8 cellular contexts compared by ENCODE assay signal in genomic region chr15:80251505-80252280, GRCh38. TPM values are rescaled to one million over a fixed set of nuclear protein-coding genes. Genes with fewer than 3 reads are reported as not detected.
DNase-seq lines count a peak whose midpoint lies in the region; ATAC-seq and TF ChIP-seq lines count a peak whose summit lies in the region.

Gene CTXND1 (minus strand): TSS chr15:80252213. CDS start chr15:80201949, 50,264 bp downstream.

- no peak for TF ChIP-seq CTCF in right atrium auricular region (IDR thresholded peaks at IDR 0.05)

- peak within 1 kb of the TSS; percentile 32 to 48 for H3K4me3 ChIP-seq in right atrium auricular region

- H3K4me3 Mint-ChIP-seq in T-helper 17 cell: peak within 1 kb of the TSS; percentile 77

- no peaks in the 10 kb centered on the region for H3K36me3 ChIP-seq in right atrium auricular region

- no peaks in the 10 kb centered on the region for H3K36me3 Mint-ChIP-seq in T-helper 17 cell (ENCODE audit: low read depth)

- ATAC-seq in T-helper 17 cell: no peak

- peaks cover 74% of the 10 kb centered on the region for H3K27me3 Mint-ChIP-seq in T-helper 17 cell

- H3K4me1 ChIP-seq in right atrium auricular region: peaks cover 0 to 11% of the 10 kb centered on the region in 2 donors

- no peaks in the 10 kb centered on the region for H3K9me3 ChIP-seq in T-helper 17 cell (ENCODE audit: control insufficient read depth, low read length, poor library complexity, severe bottlenecking)
- H3K9me3 ChIP-seq in right atrium auricular region: no peaks in the 10 kb centered on the region

- DNase-seq in ELF-1 (ENCODE audit: low read depth, low spot score): peak; percentile 7
- no peak for DNase-seq in T-helper 17 cell
- no peak for DNase-seq in right atrium auricular region (ENCODE audit: low spot score)
- DNase-seq in retina: peak; percentile 43
- DNase-seq in SHP77 treated with DMSO at 0.1 percent for 48 hours (lab: John Stamatoyannopoulos, UW): no peak
- DNase-seq in NCI-H1105 treated with DMSO at 0.1 percent for 48 hours (lab: John Stamatoyannopoulos, UW): no peak
- no peak for DNase-seq in MV-4-11 (lab: John Stamatoyannopoulos, UW)
- DNase-seq in stimulated activated CD4-positive, alpha-beta T cell treated with anti-CD3 and anti-CD28 coated beads, Interleukin-4, amount 100 ng/mL, for 24 hours: no peak

- peaks cover 2% of the 10 kb centered on the region for H3K4me1 Mint-ChIP-seq in T-helper 17 cell

- H3K27ac ChIP-seq in right atrium auricular region: peak within 1 kb of the TSS in 1 of 2 donors; percentile 43

- H3K27ac Mint-ChIP-seq in T-helper 17 cell: no peak within 1 kb of the TSS

- H3K27me3 ChIP-seq in right atrium auricular region: peaks cover 0 to 20% of the 10 kb centered on the region in 2 donors

RNA-seq across cellular contexts. Expression of gene CTXND1, which starts in this region (rescaled TPM):
- total RNA-seq in T-helper 17 cell (not detected), right atrium auricular region (under 1 TPM; 0.22 to 0.59 TPM)

Comparison
In these comparisons a context has a peak if more than half of its experiments do, and no peak if none do; other contexts are left out.
1. DNase-seq: peak in ELF-1 (single experiment) and retina (single experiment); none in T-helper 17 cell (0 of 3), right atrium auricular region (single experiment), SHP77 treated with DMSO at 0.1 percent for 48 hours (single experiment), NCI-H1105 treated with DMSO at 0.1 percent for 48 hours (single experiment), MV-4-11 (single experiment) and stimulated activated CD4-positive, alpha-beta T cell treated with anti-CD3 and anti-CD28 coated beads, Interleukin-4, amount 100 ng/mL, for 24 hours (single experiment).